9 cellular contexts compared by ENCODE assay signal in genomic region chr2:179253226-179253625, GRCh38. TPM values are rescaled to one million over a fixed set of nuclear protein-coding genes. Genes with fewer than 3 reads are reported as not detected.
A peak's percentile ranks its signal among the peaks of the same experiment; 100 is the strongest.
DNase-seq lines count a peak whose midpoint lies in the region; ATAC-seq and TF ChIP-seq lines count a peak whose summit lies in the region.
"Had no signal": no experiment of that assay in that cellular context is flagged by ENCODE, and none has a peak within 500 bp of the region (broad histone marks: within the 10 kb centered on the region; RNA-seq: fewer than 3 reads in every experiment).

No MANE protein-coding gene starts in this region.

- no peak overlapping the region for H3K4me3 ChIP-seq in neuronal stem cell (ENCODE audit: low read length in 2 of 2)

- peak; percentile 46 for ATAC-seq in GM18508 (IDR thresholded peaks at IDR 0.05; ENCODE audit: insufficient read depth, unreplicated experiment)
- ATAC-seq in GM21447 (IDR thresholded peaks at IDR 0.05; ENCODE audit: unreplicated experiment) = peak; percentile 64
- peak; percentile 48 for ATAC-seq in HG03139 (IDR thresholded peaks at IDR 0.05; ENCODE audit: unreplicated experiment)
- ATAC-seq in activated naive CD8-positive, alpha-beta T cell treated with anti-CD3 and anti-CD28 coated beads, Interleukin-2, amount 50 U/mL, for 24 hours = peak; percentile 62

- no peak overlapping the region for H3K18ac ChIP-seq in neuronal stem cell (ENCODE audit: low read length)

- no peak overlapping the region for H3K14ac ChIP-seq in neuronal stem cell (ENCODE audit: low read length)

- no peak overlapping the region for H3K23ac ChIP-seq in neuronal stem cell (ENCODE audit: low read depth, low read length, poor library complexity)

- no peak overlapping the region for H2BK12ac ChIP-seq in neuronal stem cell (ENCODE audit: low read length)

- peaks cover 4% of the 10 kb centered on the region for H3K36me3 Mint-ChIP-seq in activated naive CD8-positive, alpha-beta T cell treated with anti-CD3 and anti-CD28 coated beads, Interleukin-2, amount 50 U/mL, for 24 hours (ENCODE audit: low read depth)

- no peak overlapping the region for H2BK15ac ChIP-seq in neuronal stem cell (ENCODE audit: low read length)

- H3K4me1 Mint-ChIP-seq in activated naive CD8-positive, alpha-beta T cell treated with anti-CD3 and anti-CD28 coated beads, Interleukin-2, amount 50 U/mL, for 24 hours = peaks cover 64% of the 10 kb centered on the region

- no peak overlapping the region for H2AFZ ChIP-seq in neuronal stem cell (ENCODE audit: low read length)

- no peak overlapping the region for H3K9ac ChIP-seq in neuronal stem cell (ENCODE audit: low read depth, low read length, poor library complexity)

- H3K9me3 ChIP-seq in neuronal stem cell (replicated peaks in 1 of 2; ENCODE audit: control insufficient read depth in 2 of 2, insufficient read depth in 1 of 2, low read depth in 1 of 2, low read length in 2 of 2) = peaks cover 0 to 37% of the 10 kb centered on the region in 2 donors

- H3K4me2 ChIP-seq in neuronal stem cell (ENCODE audit: insufficient read depth, low read length, poor library complexity, severe bottlenecking) = no peak overlapping the region

- DNase-seq in activated naive CD8-positive, alpha-beta T cell treated with anti-CD3 and anti-CD28 coated beads, Interleukin-2, amount 50 U/mL, for 24 hours = no peak
- DNase-seq in NCI-H510A treated with DMSO at 0.1 percent for 48 hours (lab: John Stamatoyannopoulos, UW) = no peak
- DNase-seq in RWPE1 (ENCODE audit: low spot score) = no peak
- no peak for DNase-seq in inferior parietal cortex (ENCODE audit: extremely low spot score)
- no peak for DNase-seq in neuronal stem cell (ENCODE audit: low spot score)
- DNase-seq: effector memory CD4-positive, alpha-beta T cell had no signal

- H4K8ac ChIP-seq in neuronal stem cell (ENCODE audit: low read depth, low read length) = no peak overlapping the region

- no peaks in the 10 kb centered on the region for H3K4me1 ChIP-seq in neuronal stem cell (ENCODE audit: control insufficient read depth in 2 of 2, insufficient read depth in 1 of 2, low read depth in 1 of 2, low read length in 2 of 2)

- H3K79me1 ChIP-seq in neuronal stem cell (ENCODE audit: low read depth, low read length) = peaks cover 2% of the 10 kb centered on the region

- TF ChIP-seq CTCF in RWPE1 (conservative IDR thresholded peaks at IDR 0.05; ENCODE audit: low read depth) = no peak

- no CpG with 5 or more reads among the region's 1 CpG for WGBS in neuronal stem cell (ENCODE audit: extremely low coverage in 2 of 2, insufficient read length in 2 of 2, insufficient replicate concordance in 1 of 2), 2 donors

- peaks cover 3% of the 10 kb centered on the region for H3K27me3 Mint-ChIP-seq in activated naive CD8-positive, alpha-beta T cell treated with anti-CD3 and anti-CD28 coated beads, Interleukin-2, amount 50 U/mL, for 24 hours

- no peaks in the 10 kb centered on the region for H3K27me3 ChIP-seq in neuronal stem cell (ENCODE audit: control insufficient read depth in 3 of 3, insufficient read depth in 3 of 3, low read depth in 1 of 3, low read length in 3 of 3)

- POLR2A ChIA-PET in RWPE1 (lab: Yijun Ruan, JAX; ENCODE audit: low non-redundant PET) = no interaction called here

- no peak overlapping the region for H2AK5ac ChIP-seq in neuronal stem cell (ENCODE audit: low read depth, low read length)

- CTCF ChIA-PET in RWPE1 (lab: Yijun Ruan, JAX) = interaction anchor here (0.7 kb wide), 1 partner anchor 113 kb away, joined by 3 read pairs; no protein-coding TSS in a partner anchor

- peak overlapping the region; percentile 61 for H3K27ac Mint-ChIP-seq in activated naive CD8-positive, alpha-beta T cell treated with anti-CD3 and anti-CD28 coated beads, Interleukin-2, amount 50 U/mL, for 24 hours

- no peak overlapping the region for H3K4me3 Mint-ChIP-seq in activated naive CD8-positive, alpha-beta T cell treated with anti-CD3 and anti-CD28 coated beads, Interleukin-2, amount 50 U/mL, for 24 hours

- no peak overlapping the region for H2BK5ac ChIP-seq in neuronal stem cell (ENCODE audit: low read length)

- H3K27ac ChIP-seq in RWPE1 (no peak overlapping the region), neuronal stem cell (replicated peaks; ENCODE audit: low read length) (no peak overlapping the region)

- no peak overlapping the region for H4K91ac ChIP-seq in neuronal stem cell (ENCODE audit: low read depth, low read length, poor library complexity)

- no peak overlapping the region for H2BK120ac ChIP-seq in neuronal stem cell (ENCODE audit: low read depth, low read length)

- no peaks in the 10 kb centered on the region for H3K36me3 ChIP-seq in neuronal stem cell (replicated peaks in 1 of 2; ENCODE audit: control insufficient read depth in 2 of 2, insufficient read depth in 2 of 2, low read length in 2 of 2)

- no peak overlapping the region for H3K4ac ChIP-seq in neuronal stem cell (ENCODE audit: low read length)

- H3K9me3 Mint-ChIP-seq in activated naive CD8-positive, alpha-beta T cell treated with anti-CD3 and anti-CD28 coated beads, Interleukin-2, amount 50 U/mL, for 24 hours = peaks cover 12% of the 10 kb centered on the region

RNA-seq across cellular contexts. Expression of gene SESTD1, which starts 11.4 kb away (rescaled TPM):
- polyA plus RNA-seq in neuronal stem cell (2013, experiment 1 of 2) = 40.0 TPM
- polyA plus RNA-seq in neuronal stem cell (2013, experiment 2 of 2) = 43.8 TPM
